ENCODE assay signal across 17 cellular contexts in the genomic region with DNA sequence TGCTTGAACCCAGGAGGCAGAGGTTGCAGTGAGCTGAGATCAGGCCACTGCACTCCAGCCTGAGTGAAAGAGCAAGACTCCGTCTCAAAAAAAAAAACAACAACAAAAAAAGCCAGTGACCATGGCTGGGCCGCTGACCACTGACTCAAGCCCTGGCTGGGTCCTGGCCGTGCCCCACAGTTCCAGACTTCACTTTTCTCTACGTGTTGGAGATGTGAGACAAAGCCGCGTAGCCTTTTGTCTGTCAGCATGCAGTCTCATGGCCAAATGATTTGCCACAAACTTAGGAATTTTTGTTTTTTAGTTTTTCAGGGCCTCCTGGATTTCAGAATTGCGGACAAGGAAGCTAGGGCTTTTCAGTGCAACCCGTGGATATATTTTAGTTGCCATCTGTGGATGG.
DNase-seq lines count a peak whose midpoint lies in the region; ATAC-seq and TF ChIP-seq lines count a peak whose summit lies in the region.
"Had no signal": no experiment of that assay in that cellular context is flagged by ENCODE, and none has a peak within 500 bp of the region (broad histone marks: within the 10 kb centered on the region; RNA-seq: fewer than 3 reads in every experiment).

No MANE protein-coding gene starts in this region.

- H3K9me3 ChIP-seq in SK-N-SH (no peaks in the 10 kb centered on the region), neural progenitor cell (ENCODE audit: low read depth) (no peaks in the 10 kb centered on the region), uterus (no peaks in the 10 kb centered on the region)
- H3K9me3 ChIP-seq: left lung, neutrophil had no signal

- H3F3A ChIP-seq in SK-N-SH (replicated peaks; ENCODE audit: insufficient read depth) (no peaks in the 10 kb centered on the region), neural progenitor cell (ENCODE audit: low read depth) (peaks cover 28% of the 10 kb centered on the region)

- no peaks in the 10 kb centered on the region for H4K20me1 ChIP-seq in SK-N-SH (ENCODE audit: insufficient read depth)
- no peaks in the 10 kb centered on the region for H4K20me1 ChIP-seq in neural progenitor cell (ENCODE audit: low read depth)

- ATAC-seq in SK-N-SH treated with all-trans-retinoic acid at 6 μM for 48 hours (no peak), HG02938 (IDR thresholded peaks at IDR 0.05; ENCODE audit: unreplicated experiment) (no peak)
- no peak for ATAC-seq in stimulated activated naive CD8-positive, alpha-beta T cell treated with anti-CD3 and anti-CD28 coated beads, Interleukin-15, amount 100 ng/mL, for 72 hours
- ATAC-seq: left lung had no signal

- no peak for TF ChIP-seq RAD21 in SK-N-SH (IDR thresholded peaks at IDR 0.05; ENCODE audit: low read length)

- peak overlapping the region; percentile 97 for H3K27ac Mint-ChIP-seq in neural progenitor cell
- no peak overlapping the region for H3K27ac Mint-ChIP-seq in stimulated activated naive CD8-positive, alpha-beta T cell treated with anti-CD3 and anti-CD28 coated beads, Interleukin-15, amount 100 ng/mL, for 72 hours

- H3K9ac ChIP-seq in SK-N-SH (no peak overlapping the region), neural progenitor cell (no peak overlapping the region)

- no peak for TF ChIP-seq POLR2A in uterus (IDR thresholded peaks at IDR 0.05)

- H3K27ac ChIP-seq in SK-N-SH (ENCODE audit: low read depth in 2 of 2, low read length in 1 of 2) (peak overlapping the region; percentile 60 to 95; a peak in 2 of 4 replicates), neural progenitor cell (peak overlapping the region; percentile 58), uterus (peak overlapping the region; percentile 68 to 75), brain microvascular endothelial cell (no peak overlapping the region)
- H3K27ac ChIP-seq: 22Rv1, neutrophil had no signal

- no peaks in the 10 kb centered on the region for H3K9me3 Mint-ChIP-seq in neural progenitor cell
- no peaks in the 10 kb centered on the region for H3K9me3 Mint-ChIP-seq in stimulated activated naive CD8-positive, alpha-beta T cell treated with anti-CD3 and anti-CD28 coated beads, Interleukin-15, amount 100 ng/mL, for 72 hours

- H3K79me2 ChIP-seq in SK-N-SH (ENCODE audit: insufficient read depth) (peaks cover 26% of the 10 kb centered on the region; the same call in 1 of the 2 replicates), neural progenitor cell (ENCODE audit: low read depth) (no peaks in the 10 kb centered on the region)

- DNase-seq in SK-N-SH (no peak), fibroblast of the aortic adventitia (ENCODE audit: low read depth) (peak; percentile 43), neural progenitor cell (ENCODE audit: low spot score) (peak; percentile 39), uterus (no peak), brain microvascular endothelial cell (no peak)
- DNase-seq in stimulated activated naive CD8-positive, alpha-beta T cell treated with anti-CD3 and anti-CD28 coated beads, Interleukin-15, amount 100 ng/mL, for 72 hours = no peak
- DNase-seq: activated CD4-positive, alpha-beta T cell treated with anti-CD3 and anti-CD28 coated beads for 48 hours; activated T-cell treated with anti-CD3 and anti-CD28 coated beads, Interleukin-2, amount 50 U/mL, for 1 hour; Calu3; GF-D8; NCI-H2029 had no signal

- H3K4me1 ChIP-seq in SK-N-SH (ENCODE audit: control insufficient read depth in 1 of 2, insufficient read depth in 2 of 2, low read depth in 1 of 2, low read length in 1 of 2) = peaks cover 9 to 63% of the 10 kb centered on the region in 2 experiments; a peak in 3 of 4 replicates
- H3K4me1 ChIP-seq in neural progenitor cell = peaks cover 35% of the 10 kb centered on the region
- H3K4me1 ChIP-seq in uterus = peaks cover 20 to 31% of the 10 kb centered on the region in 2 donors

- POLR2A ChIA-PET in SK-N-SH (lab: Yijun Ruan, JAX) = interaction anchor here (1.4 kb wide), 2 partner anchors 22 to 29 kb away, joined by 4 read pairs; no protein-coding TSS in a partner anchor

- 89% methylated on average over 8 of the region's 8 CpGs for WGBS in SK-N-SH (ENCODE audit: low lambda C conversion rate)

- no peak for TF ChIP-seq CTCF in SK-N-SH (IDR thresholded peaks at IDR 0.05)
- no peak for TF ChIP-seq CTCF in fibroblast of the aortic adventitia (IDR thresholded peaks at IDR 0.05; ENCODE audit: insufficient read depth, low read length)
- no peak for TF ChIP-seq CTCF in neural progenitor cell (IDR thresholded peaks at IDR 0.05)
- no peak for TF ChIP-seq CTCF in uterus (IDR thresholded peaks at IDR 0.05)
- no peak for TF ChIP-seq CTCF in brain microvascular endothelial cell (IDR thresholded peaks at IDR 0.05; ENCODE audit: low read depth, low read length, missing control alignments)

- in situ Hi-C loops in brain microvascular endothelial cell (cut with HindIII; ENCODE audit: low pct_ligation_motif_present, low sequenced_read_pairs) = no loop called here

- H3K4me3 ChIP-seq in SK-N-SH (ENCODE audit: low read depth in 2 of 2, low read length in 1 of 2) = no peak overlapping the region
- H3K4me3 ChIP-seq in fibroblast of the aortic adventitia (ENCODE audit: low read depth, low read length) = no peak overlapping the region
- H3K4me3 ChIP-seq in neural progenitor cell = no peak overlapping the region
- H3K4me3 ChIP-seq in uterus = no peak overlapping the region
- no peak overlapping the region for H3K4me3 ChIP-seq in brain microvascular endothelial cell (ENCODE audit: low read depth, low read length)
- H3K4me3 ChIP-seq: coronary artery, left lung had no signal

- no peaks in the 10 kb centered on the region for H3K36me3 Mint-ChIP-seq in neural progenitor cell

- H3K27me3 Mint-ChIP-seq in neural progenitor cell (ENCODE audit: insufficient read depth, low read depth) = peaks cover 8% of the 10 kb centered on the region
- peaks cover 9% of the 10 kb centered on the region for H3K27me3 Mint-ChIP-seq in stimulated activated naive CD8-positive, alpha-beta T cell treated with anti-CD3 and anti-CD28 coated beads, Interleukin-15, amount 100 ng/mL, for 72 hours

- CTCF ChIA-PET in SK-N-SH (lab: Yijun Ruan, JAX) = interaction anchor here (1.0 to 6.7 kb wide), 7 partner anchors 9 to 87 kb away, joined by 3 to 43 read pairs (median 5); no protein-coding TSS in a partner anchor

- no peak overlapping the region for H3K4me2 ChIP-seq in SK-N-SH
- H3K4me2 ChIP-seq in neural progenitor cell = peak overlapping the region; percentile 9

- no peaks in the 10 kb centered on the region for H3K9me2 ChIP-seq in SK-N-SH

- TF ChIP-seq EP300 in SK-N-SH (IDR thresholded peaks at IDR 0.05; ENCODE audit: borderline replicate concordance in 1 of 2, low read depth in 1 of 2, low read length in 1 of 2) = no peak

- H3K4me1 Mint-ChIP-seq in neural progenitor cell = peaks cover 67% of the 10 kb centered on the region
- no peaks in the 10 kb centered on the region for H3K4me1 Mint-ChIP-seq in stimulated activated naive CD8-positive, alpha-beta T cell treated with anti-CD3 and anti-CD28 coated beads, Interleukin-15, amount 100 ng/mL, for 72 hours

- H3K4me3 Mint-ChIP-seq in neural progenitor cell = peak overlapping the region; percentile 39
- no peak overlapping the region for H3K4me3 Mint-ChIP-seq in stimulated activated naive CD8-positive, alpha-beta T cell treated with anti-CD3 and anti-CD28 coated beads, Interleukin-15, amount 100 ng/mL, for 72 hours

- H3K27me3 ChIP-seq in SK-N-SH (ENCODE audit: insufficient read depth) (no peaks in the 10 kb centered on the region), neural progenitor cell (no peaks in the 10 kb centered on the region), uterus (no peaks in the 10 kb centered on the region), brain microvascular endothelial cell (replicated peaks) (no peaks in the 10 kb centered on the region)

- H2AFZ ChIP-seq in SK-N-SH (ENCODE audit: low read depth) = no peak overlapping the region
- H2AFZ ChIP-seq in neural progenitor cell (replicated peaks) = no peak overlapping the region

- H3K36me3 ChIP-seq in SK-N-SH (replicated peaks in 1 of 2; ENCODE audit: control insufficient read depth in 1 of 2, insufficient read depth in 2 of 2, low read length in 1 of 2) (no peaks in the 10 kb centered on the region), neural progenitor cell (no peaks in the 10 kb centered on the region), uterus (no peaks in the 10 kb centered on the region), brain microvascular endothelial cell (replicated peaks) (no peaks in the 10 kb centered on the region)
- H3K36me3 ChIP-seq: left lung, neutrophil had no signal

- intact Hi-C loops in uterus (cut with DNase I; ENCODE audit: low total_unique reads) = no loop called here

TF ChIP-seq in SK-N-SH, 30 proteins besides CTCF, POLR2A, EP300 and RAD21 (continues in another document):
- TF ChIP-seq YY1 (IDR thresholded peaks at IDR 0.05; ENCODE audit: low read depth) (no peak), RXRA (IDR thresholded peaks at IDR 0.05; ENCODE audit: borderline replicate concordance, low read depth) (no peak), MXI1 (IDR thresholded peaks at IDR 0.05; ENCODE audit: low read depth, low read length) (no peak), MEF2A (IDR thresholded peaks at IDR 0.05; ENCODE audit: borderline replicate concordance, low read depth) (no peak), RFX5 (IDR thresholded peaks at IDR 0.05; ENCODE audit: low read length) (no peak), POLR2AphosphoS5 (IDR thresholded peaks at IDR 0.05; ENCODE audit: low read depth, low read length) (no peak)

TF ChIP-seq in SK-N-SH treated with all-trans-retinoic acid at 6 μM for 48 hours, 23 proteins besides CTCF, POLR2A, EP300 and RAD21 (continues in another document):
- no peak for TF ChIP-seq GLIS3 (CRISPR knock-in tag; IDR thresholded peaks at IDR 0.05)
- no peak for TF ChIP-seq TCF4 (CRISPR knock-in tag; IDR thresholded peaks at IDR 0.05; ENCODE audit: borderline replicate concordance)
- TF ChIP-seq RARB (CRISPR knock-in tag; IDR thresholded peaks at IDR 0.05) = no peak
- no peak for TF ChIP-seq ZC3H10 (CRISPR knock-in tag; IDR thresholded peaks at IDR 0.05)
- TF ChIP-seq ZNF565 (CRISPR knock-in tag; conservative IDR thresholded peaks at IDR 0.05; ENCODE audit: low read depth) = no peak
- no peak for TF ChIP-seq SNAI2 (CRISPR knock-in tag; IDR thresholded peaks at IDR 0.05)
- TF ChIP-seq ZFP30 (CRISPR knock-in tag; IDR thresholded peaks at IDR 0.05) = no peak

Comparison
In these comparisons a context has a peak if more than half of its experiments do, and no peak if none do; other contexts are left out.
1. DNase-seq: peak in fibroblast of the aortic adventitia (single experiment) and neural progenitor cell (single experiment); none in SK-N-SH (single experiment), uterus (0 of 2), brain microvascular endothelial cell (single experiment) and stimulated activated naive CD8-positive, alpha-beta T cell treated with anti-CD3 and anti-CD28 coated beads, Interleukin-15, amount 100 ng/mL, for 72 hours (0 of 2).